13 cellular contexts compared by ENCODE assay signal in the genomic region with DNA sequence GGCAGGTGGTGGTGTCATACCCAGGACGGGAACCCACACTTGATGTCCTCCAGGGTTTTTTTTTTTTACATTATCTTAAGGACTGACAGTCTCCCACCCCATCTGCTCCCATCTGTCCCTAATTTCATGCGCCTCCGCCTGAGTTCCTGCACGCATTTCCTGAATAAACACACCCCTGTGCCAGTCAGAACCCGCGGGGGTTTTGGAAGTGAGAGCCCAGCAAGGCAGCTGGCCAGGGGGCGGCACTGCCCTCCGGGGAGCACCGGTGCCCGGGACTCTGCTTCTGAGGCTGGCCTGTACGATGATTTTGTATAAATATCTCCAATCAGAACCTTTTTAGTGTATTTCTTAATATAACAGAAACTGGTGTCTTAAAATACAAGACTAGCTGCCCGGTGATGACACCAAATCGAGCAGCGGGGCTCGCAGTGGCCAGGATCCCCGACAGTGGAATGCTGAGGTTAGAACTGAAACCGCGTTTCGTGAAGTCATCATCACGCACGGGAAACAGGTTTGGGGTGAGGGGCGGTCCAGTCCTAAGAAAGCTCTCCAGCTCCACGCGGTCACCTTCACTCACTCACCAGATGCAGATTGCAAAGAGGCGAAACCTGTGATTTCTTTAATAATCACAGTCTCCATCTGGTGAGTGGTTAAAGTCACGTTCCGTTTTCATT. TPM values are rescaled to one million over a fixed set of nuclear protein-coding genes. Genes with fewer than 3 reads are reported as not detected.
A peak's percentile ranks its signal among the peaks of the same experiment; 100 is the strongest.
DNase-seq lines count a peak whose midpoint lies in the region; FAIRE-seq and TF ChIP-seq lines count a peak whose summit lies in the region.
"Had no signal": no experiment of that assay in that cellular context is flagged by ENCODE, and none has a peak within 500 bp of the region (broad histone marks: within the 10 kb centered on the region; RNA-seq: fewer than 3 reads in every experiment).

No MANE protein-coding gene starts in this region.

- H3K4me1 ChIP-seq in sigmoid colon, result no peaks in the 10 kb centered on the region

- TF ChIP-seq POLR2A in sigmoid colon (IDR thresholded peaks at IDR 0.05), result no peak

- TF ChIP-seq EP300 in sigmoid colon (IDR thresholded peaks at IDR 0.05), result no peak

- no peak overlapping the region for H3K27ac ChIP-seq in sigmoid colon
- H3K27ac ChIP-seq: epithelial cell of prostate had no signal

- intact Hi-C loops in sigmoid colon (cut with DNase I), result no loop called here

- TF ChIP-seq CTCF in sigmoid colon (IDR thresholded peaks at IDR 0.05), result no peak
- TF ChIP-seq CTCF in D721Med (IDR thresholded peaks at IDR 0.05; ENCODE audit: insufficient read depth, missing control alignments), result no peak

- H3K4me3 ChIP-seq in sigmoid colon, result no peak overlapping the region
- H3K4me3 ChIP-seq: mucosa of descending colon had no signal

- DNase-seq in NCI-H1694 (lab: John Stamatoyannopoulos, UW), result peak; percentile 4
- no peak for DNase-seq in NCI-H1694 treated with DMSO at 0.1 percent for 48 hours (lab: John Stamatoyannopoulos, UW)
- DNase-seq in M059J (ENCODE audit: low read depth), result peak; percentile 78
- DNase-seq in cerebellar nuclear complex (lab: John Stamatoyannopoulos, UW), result peak; percentile 7 to 35
- peak; percentile 50 for DNase-seq in sigmoid colon
- DNase-seq in DMS79 treated with DMSO at 0.1 percent for 48 hours (lab: John Stamatoyannopoulos, UW), result no peak
- DNase-seq in D721Med (ENCODE audit: insufficient read length, low spot score), result no peak
- no peak for DNase-seq in AG08396 (ENCODE audit: low spot score)
- DNase-seq: Karpas-422, mucosa of descending colon, small intestine had no signal

- H3K9me3 ChIP-seq in sigmoid colon, result no peaks in the 10 kb centered on the region
- H3K9me3 ChIP-seq: mucosa of descending colon had no signal

- FAIRE-seq in D721Med (lab: Jason Lieb, UNC), result no peak
- FAIRE-seq: A204.1, small intestine had no signal

- H3K36me3 ChIP-seq in sigmoid colon, result peaks cover 0 to 42% (median 2%) of the 10 kb centered on the region in 4 donors

- WGBS in sigmoid colon, 2 donors, result 91 to 95% methylated on average over 27 of the region's 27 CpGs

- H3K27me3 ChIP-seq in sigmoid colon, result no peaks in the 10 kb centered on the region

RNA-seq across cellular contexts. Expression of gene BNIP3, which starts 19.8 kb away (rescaled TPM):
- 618 and 734 TPM in 2 replicates for total RNA-seq in M059J (2014; rRNA removed; shearing (Covaris generic))
- 100 to 1,000 TPM in 2 of 4 donors, 10 to 100 TPM in 2; 55.9 to 125 (median 95.4) TPM for total RNA-seq in sigmoid colon
- polyA plus RNA-seq in sigmoid colon, result 10 to 100 TPM in 2 of 3 donors, 1 to 10 TPM in 1; 3.9 to 11.7 (median 10.8) TPM

Comparison
In these comparisons a context has a peak if more than half of its experiments do, and no peak if none do; other contexts are left out.
1. DNase-seq: peak in NCI-H1694 (single experiment), M059J (single experiment), cerebellar nuclear complex (2 of 2) and sigmoid colon (single experiment); none in NCI-H1694 treated with DMSO at 0.1 percent for 48 hours (single experiment), DMS79 treated with DMSO at 0.1 percent for 48 hours (single experiment), D721Med (single experiment) and AG08396 (single experiment).